In the genomic region with DNA sequence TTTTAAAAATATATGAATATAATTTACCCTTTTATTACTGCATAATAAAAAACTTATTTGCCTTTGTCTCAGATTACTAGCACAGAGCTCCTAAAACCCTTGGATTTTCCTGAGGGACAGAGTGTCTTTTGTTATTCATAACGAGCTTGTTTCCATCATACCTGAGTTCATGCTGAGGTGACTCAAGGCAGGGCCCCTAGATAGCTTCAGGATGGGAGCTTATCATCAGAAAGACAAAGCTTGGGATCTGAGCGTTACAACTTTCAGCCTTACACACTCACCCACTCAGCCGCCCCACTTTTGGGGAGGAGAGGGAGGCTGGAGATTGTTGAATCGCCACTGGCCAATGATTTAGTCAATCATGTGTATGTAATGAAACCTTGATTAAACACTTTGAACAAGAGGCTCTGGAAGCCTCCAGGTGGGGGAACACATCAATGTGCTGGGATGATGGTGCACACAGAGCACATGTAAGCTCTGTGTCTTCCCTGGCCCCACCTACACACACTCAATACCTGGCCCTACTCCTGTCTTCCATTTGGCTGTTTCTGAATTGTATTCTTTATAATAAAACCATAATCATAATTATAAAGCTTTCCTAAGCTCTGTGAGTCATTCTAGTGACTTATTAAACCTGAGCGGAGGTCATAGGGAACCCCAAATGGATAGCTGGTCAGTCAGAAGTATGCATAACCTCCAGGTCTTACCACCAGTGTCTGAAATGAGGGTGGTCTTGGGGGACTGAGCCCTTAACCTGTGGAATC, we compare ENCODE assay signal across 1 cellular context.
A peak's percentile ranks its signal among the peaks of the same experiment; 100 is the strongest.
TF ChIP-seq lines count a peak whose summit lies in the region.

No MANE protein-coding gene starts in this region.

TF ChIP-seq in H1, 55 proteins besides CTCF, POLR2A, EP300 and RAD21:
- TF ChIP-seq CHD1 (IDR thresholded peaks at IDR 0.05; ENCODE audit: low read depth, low read length) = no peak
- TF ChIP-seq, protein P1, sequence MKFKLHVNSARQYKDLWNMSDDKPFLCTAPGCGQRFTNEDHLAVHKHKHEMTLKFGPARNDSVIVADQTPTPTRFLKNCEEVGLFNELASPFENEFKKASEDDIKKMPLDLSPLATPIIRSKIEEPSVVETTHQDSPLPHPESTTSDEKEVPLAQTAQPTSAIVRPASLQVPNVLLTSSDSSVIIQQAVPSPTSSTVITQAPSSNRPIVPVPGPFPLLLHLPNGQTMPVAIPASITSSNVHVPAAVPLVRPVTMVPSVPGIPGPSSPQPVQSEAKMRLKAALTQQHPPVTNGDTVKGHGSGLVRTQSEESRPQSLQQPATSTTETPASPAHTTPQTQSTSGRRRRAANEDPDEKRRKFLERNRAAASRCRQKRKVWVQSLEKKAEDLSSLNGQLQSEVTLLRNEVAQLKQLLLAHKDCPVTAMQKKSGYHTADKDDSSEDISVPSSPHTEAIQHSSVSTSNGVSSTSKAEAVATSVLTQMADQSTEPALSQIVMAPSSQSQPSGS (IDR thresholded peaks at IDR 0.05; ENCODE audit: low read length) = no peak
- TF ChIP-seq RXRA (IDR thresholded peaks at IDR 0.05; ENCODE audit: insufficient read depth, low read depth, low read length) = 0 out of 2 replicates have a peak, but pooled peaks have one; percentile 46
- TF ChIP-seq SP1 (IDR thresholded peaks at IDR 0.05; ENCODE audit: low read depth, low read length) = peak; percentile 67
- peak; percentile 53 for TF ChIP-seq ASH2L (IDR thresholded peaks at IDR 0.05; ENCODE audit: low read length)
- TF ChIP-seq POU5F1 (IDR thresholded peaks at IDR 0.05; ENCODE audit: low read depth, low read length) = peak; percentile 75; the same call in 1 of the 2 replicates
- peak; percentile 9; the same call in 1 of the 2 replicates for TF ChIP-seq TEAD4 (IDR thresholded peaks at IDR 0.05; ENCODE audit: low read depth, low read length)
- TF ChIP-seq, protein P2, sequence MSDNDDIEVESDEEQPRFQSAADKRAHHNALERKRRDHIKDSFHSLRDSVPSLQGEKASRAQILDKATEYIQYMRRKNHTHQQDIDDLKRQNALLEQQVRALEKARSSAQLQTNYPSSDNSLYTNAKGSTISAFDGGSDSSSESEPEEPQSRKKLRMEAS (IDR thresholded peaks at IDR 0.05) = 0 out of 2 replicates have a peak, but pooled peaks have one; percentile 25
- TF ChIP-seq MAFK (IDR thresholded peaks at IDR 0.05; ENCODE audit: low read depth, low read length) = no peak
